8 cellular contexts compared by ENCODE assay signal in the genomic region with DNA sequence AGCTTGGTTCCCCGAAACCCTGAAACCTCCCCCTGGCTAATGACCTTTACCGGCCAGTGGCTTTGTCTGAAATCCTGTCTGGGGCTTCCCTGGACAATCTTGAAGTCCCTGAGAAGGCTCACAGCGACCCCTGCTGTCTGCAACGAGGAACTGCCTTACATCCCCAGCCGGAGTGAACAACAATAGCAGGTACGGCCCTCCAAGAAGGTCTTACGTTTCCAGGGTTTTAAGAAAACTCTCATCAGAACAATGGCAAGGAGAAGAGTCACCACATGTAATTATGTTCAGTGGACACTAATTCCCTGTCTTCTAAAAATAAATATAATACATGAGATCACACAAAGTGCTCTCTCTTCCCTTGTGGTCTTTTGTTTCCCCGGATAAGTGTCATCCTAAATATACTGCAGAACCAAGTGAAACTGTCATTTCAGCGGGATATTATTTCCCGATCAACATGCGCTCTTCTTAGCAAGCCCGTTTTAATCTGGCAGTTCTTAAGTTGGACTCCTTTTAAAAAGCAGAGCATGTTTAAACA. TPM values are rescaled to one million over a fixed set of nuclear protein-coding genes. Genes with fewer than 3 reads are reported as not detected.
DNase-seq lines count a peak whose midpoint lies in the region; ATAC-seq, FAIRE-seq and TF ChIP-seq lines count a peak whose summit lies in the region.

No MANE protein-coding gene starts in this region.

- intact Hi-C loops in pancreas (cut with DNase I) (loop anchor here in 1 of 3 donors (5.0 kb wide), 1 partner anchor 451 kb away; no protein-coding TSS in a partner anchor), vagina (cut with DNase I) (no loop called here)

- H3K4me1 ChIP-seq in Karpas-422 (ENCODE audit: low read length) (peaks cover 15% of the 10 kb centered on the region), pancreas (no peaks in the 10 kb centered on the region), vagina (no peaks in the 10 kb centered on the region)

- H3K27ac ChIP-seq in Karpas-422 (ENCODE audit: low read length) (no peak overlapping the region), pancreas (no peak overlapping the region), vagina (no peak overlapping the region)

- no peaks in the 10 kb centered on the region for H4K20me1 ChIP-seq in Karpas-422 (ENCODE audit: insufficient read depth, low read depth, low read length)

- H3K9me3 ChIP-seq in Karpas-422 (ENCODE audit: low read length) (no peaks in the 10 kb centered on the region), pancreas (no peaks in the 10 kb centered on the region), vagina (no peaks in the 10 kb centered on the region)

- H3K9me2 ChIP-seq in Karpas-422 (replicated peaks; ENCODE audit: insufficient read depth, low read length), result no peaks in the 10 kb centered on the region

- 39 to 46% methylated on average over 12 of the region's 12 CpGs for WGBS in pancreas, 2 donors

- no peak overlapping the region for H3K4me2 ChIP-seq in Karpas-422 (ENCODE audit: low read depth, low read length, poor library complexity, severe bottlenecking)

- H3K4me3 ChIP-seq in GM06990 (replicated peaks; ENCODE audit: low read depth, low read length) (no peak overlapping the region), Karpas-422 (ENCODE audit: low read length) (no peak overlapping the region), pancreas (no peak overlapping the region), vagina (no peak overlapping the region)

- no peak overlapping the region for H3K9ac ChIP-seq in Karpas-422 (ENCODE audit: low read length)

- peak; percentile 50 to 92 (median 88) for ATAC-seq in pancreas
- ATAC-seq in GM18519 (IDR thresholded peaks at IDR 0.05; ENCODE audit: low FRiP score, unreplicated experiment), result no peak

- TF ChIP-seq POLR2A in vagina (IDR thresholded peaks at IDR 0.05), result no peak

- H2AFZ ChIP-seq in Karpas-422 (ENCODE audit: low read length), result no peak overlapping the region

- no peak for FAIRE-seq in pancreas (lab: Jason Lieb, UNC)

- peaks cover 28% of the 10 kb centered on the region for H3K36me3 ChIP-seq in GM06990 (ENCODE audit: control insufficient read depth, insufficient read depth, low read length)
- H3K36me3 ChIP-seq in Karpas-422 (ENCODE audit: insufficient read depth, low read length), result peaks cover 5% of the 10 kb centered on the region; the same call in 1 of the 2 replicates
- H3K36me3 ChIP-seq in pancreas, result peaks cover 0 to 3% (median 0%) of the 10 kb centered on the region in 3 donors
- peaks cover 0 to 27% of the 10 kb centered on the region in 2 donors for H3K36me3 ChIP-seq in vagina

- DNase-seq in GM06990 (ENCODE audit: extremely low read depth, insufficient read length), result no peak
- DNase-seq in Karpas-422, result peak; percentile 89
- peak; percentile 50 for DNase-seq in RPMI8226
- peak; percentile 20 for DNase-seq in activated gamma-delta T cell treated with anti-CD3 and anti-CD28 coated beads, Interleukin-2, amount 50 U/mL, for 16 hours (ENCODE audit: low read depth)
- peak; percentile 68 for DNase-seq in globus pallidus (ENCODE audit: low spot score)
- peak in 5 of 6 donors; percentile 42 to 83 (median 59) for DNase-seq in pancreas
- DNase-seq in vagina (ENCODE audit: extremely low spot score in 2 of 2), result no peak

- H3K27me3 ChIP-seq in GM06990 (replicated peaks; ENCODE audit: control insufficient read depth, insufficient read depth, low read length) (no peaks in the 10 kb centered on the region), Karpas-422 (ENCODE audit: low read length) (no peaks in the 10 kb centered on the region), pancreas (no peaks in the 10 kb centered on the region), vagina (no peaks in the 10 kb centered on the region)

- TF ChIP-seq CTCF in GM06990 (IDR thresholded peaks at IDR 0.05; ENCODE audit: insufficient read depth, low read length, poor library complexity, severe bottlenecking), result peak; percentile 97
- TF ChIP-seq CTCF in pancreas (IDR thresholded peaks at IDR 0.05), result peak; percentile 68 to 85 (median 76)
- peak; percentile 74 to 83 (median 79) for TF ChIP-seq CTCF in vagina (IDR thresholded peaks at IDR 0.05)

- no peaks in the 10 kb centered on the region for H3K79me2 ChIP-seq in Karpas-422 (ENCODE audit: low read length)

RNA-seq across cellular contexts. Expression of gene RBM19, which starts 53.3 kb away (rescaled TPM):
- total RNA-seq in Karpas-422 (2014; rRNA removed; shearing (Covaris generic); ENCODE audit: low replicate concordance), result 19.9 and 34.6 TPM in 2 replicates
- total RNA-seq in pancreas, result 10 to 100 TPM; 13.9 to 20.1 (median 15.2) TPM
- polyA plus RNA-seq in pancreas, result 10 to 100 TPM; 19.6 to 32.2 TPM
- 25.5 TPM for total RNA-seq in vagina

Comparison
In these comparisons a context has a peak if more than half of its experiments do, and no peak if none do; other contexts are left out.
1. DNase-seq: peak in Karpas-422 (single experiment), RPMI8226 (single experiment), activated gamma-delta T cell treated with anti-CD3 and anti-CD28 coated beads, Interleukin-2, amount 50 U/mL, for 16 hours (single experiment), globus pallidus (single experiment) and pancreas (5 of 6); none in GM06990 (single experiment) and vagina (0 of 2).
2. Peak in every context shown above with its lines, with median percentiles within 50 percentile points of each other: CTCF ChIP-seq.